In the genomic region with DNA sequence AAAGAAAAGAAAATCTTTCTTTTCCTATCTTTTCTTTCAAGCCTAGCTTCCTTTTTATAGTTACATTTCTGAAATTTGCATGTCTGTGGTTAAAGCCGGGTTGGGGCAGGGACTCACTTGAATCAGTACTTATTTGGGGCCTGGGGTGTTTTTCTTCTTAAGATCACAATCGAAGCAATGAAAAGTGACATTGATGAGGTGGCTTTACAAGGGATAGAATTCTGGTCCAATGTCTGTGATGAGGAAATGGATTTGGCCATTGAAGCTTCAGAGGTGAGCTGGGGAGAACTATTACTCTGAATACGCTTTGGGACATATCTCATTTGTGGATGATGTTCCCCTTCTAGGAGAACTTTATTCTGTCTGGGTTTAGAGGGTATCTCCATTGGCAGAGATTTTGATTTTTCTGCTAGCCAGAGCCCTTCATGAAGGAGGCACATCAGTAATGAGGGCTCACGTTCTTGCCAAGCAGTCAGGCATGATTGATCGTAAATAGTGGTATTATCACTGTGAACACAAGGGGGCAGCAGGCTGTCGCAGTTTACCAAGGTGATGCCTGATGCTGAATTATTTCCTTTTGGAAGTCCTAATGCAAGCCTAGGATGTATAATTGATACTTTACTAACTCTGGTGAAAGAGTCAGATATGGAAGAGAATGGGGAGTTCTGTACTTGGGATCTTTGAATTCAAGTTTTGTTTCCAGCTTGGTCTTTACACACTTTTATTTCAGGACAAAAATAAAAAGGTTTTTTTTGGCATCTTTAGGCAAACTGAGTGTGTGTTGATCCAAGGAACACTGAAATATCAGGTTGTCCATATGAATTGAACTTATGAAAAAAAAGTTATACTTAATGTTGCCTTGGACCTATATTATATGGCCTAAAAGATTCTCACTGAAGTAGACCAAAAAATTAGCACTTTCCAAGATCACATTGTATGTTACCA, we compare ENCODE assay signal across 8 cellular contexts. TPM values are rescaled to one million over a fixed set of nuclear protein-coding genes. Genes with fewer than 3 reads are reported as not detected.
DNase-seq lines count a peak whose midpoint lies in the region; ATAC-seq and TF ChIP-seq lines count a peak whose summit lies in the region.

No MANE protein-coding gene starts in this region.

- in situ Hi-C loops in GM13977 (cut with MboI; ENCODE audit: low pct_unique_long_range_greater_than_20kb, low sequenced_read_pairs, unreplicated experiment) = no loop called here

- peak; percentile 78 for TF ChIP-seq CTCF in GM13977 (IDR thresholded peaks at IDR 0.05; ENCODE audit: extremely low read depth, insufficient read depth, missing control alignments)

- DNase-seq in A172 (ENCODE audit: low spot score) = peak; percentile 56
- peak; percentile 55 for DNase-seq in GM13977 (ENCODE audit: low spot score)
- peak; percentile 57 to 76 for DNase-seq in NCI-H2081 (lab: John Stamatoyannopoulos, UW)
- DNase-seq in UCSD-AML1 (lab: John Stamatoyannopoulos, UW; ENCODE audit: unreplicated experiment) = peak; percentile 40
- peak; percentile 30 for DNase-seq in brain pericyte (ENCODE audit: low read depth, low spot score)
- DNase-seq in islet precursor cell = peak; percentile 86
- peak; percentile 60 to 68 for DNase-seq in stimulated activated CD4-positive, alpha-beta T cell treated with anti-CD3 and anti-CD28 coated beads, Interleukin-2, amount 100 ng/mL, for 24 hours

- ATAC-seq in GM19455 (IDR thresholded peaks at IDR 0.05; ENCODE audit: unreplicated experiment) = no peak

RNA-seq across cellular contexts. Expression of a gene that starts 14.6 kb away (rescaled TPM):
- total RNA-seq in A172 (2014; rRNA removed; shearing (Covaris generic)) = 360 and 467 TPM in 2 replicates

RNA-seq across cellular contexts. Expression of a gene that starts 29.7 kb away (rescaled TPM):
- total RNA-seq in A172 (2014; rRNA removed; shearing (Covaris generic)) = 3.3 and 5.5 TPM in 2 replicates

Comparison
In these comparisons a context has a peak if more than half of its experiments do, and no peak if none do; other contexts are left out.
1. DNase-seq: peak in every context shown above with its lines; median percentile 86 in islet precursor cell; 66 in NCI-H2081; 64 in stimulated activated CD4-positive, alpha-beta T cell treated with anti-CD3 and anti-CD28 coated beads, Interleukin-2, amount 100 ng/mL, for 24 hours; 56 in A172; 55 in GM13977; 40 in UCSD-AML1; 30 in brain pericyte.